ENCODE assay signal across 16 cellular contexts in genomic region chr1:1449099-1449739, GRCh38. TPM values are rescaled to one million over a fixed set of nuclear protein-coding genes. Genes with fewer than 3 reads are reported as not detected.
A peak's percentile ranks its signal among the peaks of the same experiment; 100 is the strongest.
DNase-seq lines count a peak whose midpoint lies in the region; ATAC-seq, FAIRE-seq and TF ChIP-seq lines count a peak whose summit lies in the region.
"Had no signal": no experiment of that assay in that cellular context is flagged by ENCODE, and none has a peak within 500 bp of the region (broad histone marks: within the 10 kb centered on the region; RNA-seq: fewer than 3 reads in every experiment).

Gene ATAD3C (plus strand): TSS chr1:1449689. CDS start chr1:1450684, 995 bp downstream.

- CTCF ChIA-PET in K562 (lab: Yijun Ruan, JAX; ENCODE audit: low intra/inter-chr PET ratio) = no interaction called here
- CTCF ChIA-PET in activated CD4-positive, alpha-beta memory T cell treated with anti-CD3 and anti-CD28 coated beads for 36 hours (lab: Charles Lee) = no interaction called here

- no peak for TF ChIP-seq EP300 in K562 (IDR thresholded peaks at IDR 0.05; ENCODE audit: low read length)
- no peak for TF ChIP-seq EP300 in upper lobe of left lung (IDR thresholded peaks at IDR 0.05)

- DNase-seq in activated T-cell treated with anti-CD3 and anti-CD28 coated beads, Interleukin-2, amount 50 U/mL, for 72 hours = no peak
- no peak for DNase-seq in activated T-cell treated with anti-CD3 and anti-CD28 coated beads, Interleukin-2, amount 50 U/mL, for 4 hours
- DNase-seq in K562 (ENCODE audit: extremely low read depth in 1 of 4, low spot score in 3 of 4) (no peak), left colon (no peak), upper lobe of left lung (no peak), COLO668 (lab: John Stamatoyannopoulos, UW; ENCODE audit: unreplicated experiment) (no peak), WERI-Rb-1 (no peak)
- DNase-seq in activated CD4-positive, alpha-beta memory T cell treated with anti-CD3 and anti-CD28 coated beads for 36 hours = no peak
- DNase-seq: 8988T; Calu3; CD4-positive, CD25-positive, alpha-beta regulatory T cell; DMS 273 treated with DMSO at 0.1 percent for 48 hours; H7 had no signal

- H3K4me1 Mint-ChIP-seq in activated T-cell treated with anti-CD3 and anti-CD28 coated beads, Interleukin-2, amount 50 U/mL, for 72 hours (ENCODE audit: low read depth) = no peaks in the 10 kb centered on the region
- no peaks in the 10 kb centered on the region for H3K4me1 Mint-ChIP-seq in activated T-cell treated with anti-CD3 and anti-CD28 coated beads, Interleukin-2, amount 50 U/mL, for 4 hours (ENCODE audit: low read depth)
- H3K4me1 Mint-ChIP-seq in activated CD4-positive, alpha-beta memory T cell treated with anti-CD3 and anti-CD28 coated beads for 36 hours (ENCODE audit: low read depth) = no peaks in the 10 kb centered on the region
- H3K4me1 Mint-ChIP-seq: CD4-positive, CD25-positive, alpha-beta regulatory T cell; GM23338 had no signal

- H3K36me3 ChIP-seq in K562 (ENCODE audit: control insufficient read depth, insufficient read depth, low read length) = no peaks in the 10 kb centered on the region
- H3K36me3 ChIP-seq in upper lobe of left lung = no peaks in the 10 kb centered on the region
- no peaks in the 10 kb centered on the region for H3K36me3 ChIP-seq in WERI-Rb-1
- H3K36me3 ChIP-seq: BLaER1 treated with 17β-estradiol and CSF1 and Interleukin-3, amounts not matched to agents 10 nM and 100 nM had no signal

- peak within 1 kb of the TSS; percentile 14 for H3K27ac Mint-ChIP-seq in activated T-cell treated with anti-CD3 and anti-CD28 coated beads, Interleukin-2, amount 50 U/mL, for 72 hours
- H3K27ac Mint-ChIP-seq in activated CD4-positive, alpha-beta memory T cell treated with anti-CD3 and anti-CD28 coated beads for 36 hours = no peak within 1 kb of the TSS
- H3K27ac Mint-ChIP-seq: CD4-positive, CD25-positive, alpha-beta regulatory T cell; GM23338 had no signal

- peaks cover 0 to 19% of the 10 kb centered on the region in 2 experiments; a peak in 3 of 5 replicates for H3K4me1 ChIP-seq in K562 (replicated peaks in 1 of 2; ENCODE audit: control insufficient read depth in 2 of 2, insufficient read depth in 2 of 2, low read length in 2 of 2)
- H3K4me1 ChIP-seq in upper lobe of left lung = no peaks in the 10 kb centered on the region

- 34% methylated on average over 6 of the region's 6 CpGs for WGBS in K562 (ENCODE audit: insufficient coverage, low coverage, missing lambda C conversion rate)
- WGBS in upper lobe of left lung, 2 donors = 81 to 85% methylated on average over 6 of the region's 6 CpGs

- H3K27me3 Mint-ChIP-seq in activated T-cell treated with anti-CD3 and anti-CD28 coated beads, Interleukin-2, amount 50 U/mL, for 72 hours (ENCODE audit: low read depth) = no peaks in the 10 kb centered on the region
- no peaks in the 10 kb centered on the region for H3K27me3 Mint-ChIP-seq in activated T-cell treated with anti-CD3 and anti-CD28 coated beads, Interleukin-2, amount 50 U/mL, for 4 hours (ENCODE audit: low read depth)
- peaks cover 1% of the 10 kb centered on the region for H3K27me3 Mint-ChIP-seq in activated CD4-positive, alpha-beta memory T cell treated with anti-CD3 and anti-CD28 coated beads for 36 hours
- H3K27me3 Mint-ChIP-seq: CD4-positive, CD25-positive, alpha-beta regulatory T cell had no signal

- no peaks in the 10 kb centered on the region for H3K79me2 ChIP-seq in K562 (ENCODE audit: control insufficient read depth, insufficient read depth, low read length)

- no peak for TF ChIP-seq RAD21 in K562 (CRISPR knock-in tag; conservative IDR thresholded peaks at IDR 0.05 in 1 of 2, IDR thresholded peaks at IDR 0.05 in 1 of 2)

- no peaks in the 10 kb centered on the region for H3K36me3 Mint-ChIP-seq in activated T-cell treated with anti-CD3 and anti-CD28 coated beads, Interleukin-2, amount 50 U/mL, for 72 hours (ENCODE audit: insufficient read depth in 2 of 2)
- no peaks in the 10 kb centered on the region for H3K36me3 Mint-ChIP-seq in activated T-cell treated with anti-CD3 and anti-CD28 coated beads, Interleukin-2, amount 50 U/mL, for 4 hours (ENCODE audit: insufficient read depth)
- H3K36me3 Mint-ChIP-seq in activated CD4-positive, alpha-beta memory T cell treated with anti-CD3 and anti-CD28 coated beads for 36 hours = no peaks in the 10 kb centered on the region
- H3K36me3 Mint-ChIP-seq: CD4-positive, CD25-positive, alpha-beta regulatory T cell had no signal

- H3K9ac ChIP-seq in K562 (ENCODE audit: insufficient read depth in 1 of 2, low read depth in 2 of 2, low read length in 2 of 2) = no peak within 1 kb of the TSS

- no peak for FAIRE-seq in K562 (lab: Jason Lieb, UNC)
- FAIRE-seq: GM18507 had no signal

- intact Hi-C loops in K562 (cut with micrococcal nuclease) (no loop called here), left colon (cut with DNase I, micrococcal nuclease) (no loop called here)
- intact Hi-C loops in activated CD4-positive, alpha-beta memory T cell treated with anti-CD3 and anti-CD28 coated beads for 36 hours (cut with micrococcal nuclease) = no loop called here

- POLR2A ChIA-PET in K562 (lab: Yijun Ruan, JAX) = no interaction called here
- POLR2A ChIA-PET in activated CD4-positive, alpha-beta memory T cell treated with anti-CD3 and anti-CD28 coated beads for 36 hours (lab: Charles Lee) = no interaction called here

- BruUV-seq in K562 (replicated peaks; lab: Mats Ljungman, UMichigan) = no TSS peak

- H3K27me3 ChIP-seq in K562 (ENCODE audit: control insufficient read depth in 2 of 2, insufficient read depth in 2 of 2, low read length in 2 of 2) (no peaks in the 10 kb centered on the region), upper lobe of left lung (no peaks in the 10 kb centered on the region), WERI-Rb-1 (ENCODE audit: insufficient read depth, low read depth, severe bottlenecking) (no peaks in the 10 kb centered on the region)

- no peak within 1 kb of the TSS for H3K4me3 Mint-ChIP-seq in activated T-cell treated with anti-CD3 and anti-CD28 coated beads, Interleukin-2, amount 50 U/mL, for 72 hours
- no peak within 1 kb of the TSS for H3K4me3 Mint-ChIP-seq in activated T-cell treated with anti-CD3 and anti-CD28 coated beads, Interleukin-2, amount 50 U/mL, for 4 hours
- no peak within 1 kb of the TSS for H3K4me3 Mint-ChIP-seq in activated CD4-positive, alpha-beta memory T cell treated with anti-CD3 and anti-CD28 coated beads for 36 hours
- H3K4me3 Mint-ChIP-seq: CD4-positive, CD25-positive, alpha-beta regulatory T cell; GM23338 had no signal

- H3K9me1 ChIP-seq in K562 (ENCODE audit: control insufficient read depth, insufficient read depth, low read length) = no peaks in the 10 kb centered on the region

- ATAC-seq in activated T-cell treated with anti-CD3 and anti-CD28 coated beads, Interleukin-2, amount 50 U/mL, for 72 hours (replicated peaks in 1 of 2) = no peak
- ATAC-seq in activated T-cell treated with anti-CD3 and anti-CD28 coated beads, Interleukin-2, amount 50 U/mL, for 4 hours = no peak
- ATAC-seq in K562 (no peak), left colon (peak; percentile 4), upper lobe of left lung (ENCODE audit: low FRiP score in 2 of 2) (no peak)
- ATAC-seq: GM23338 had no signal

- H2AFZ ChIP-seq in K562 (ENCODE audit: low read depth, low read length) = peak within 1 kb of the TSS; percentile 72; the same call in 1 of the 2 replicates
- H2AFZ ChIP-seq: GM23338 had no signal

- no peaks in the 10 kb centered on the region for H3K9me3 ChIP-seq in K562 (replicated peaks; ENCODE audit: control insufficient read depth, insufficient read depth, low read depth, low read length)
- H3K9me3 ChIP-seq in upper lobe of left lung = no peaks in the 10 kb centered on the region
- no peaks in the 10 kb centered on the region for H3K9me3 ChIP-seq in WERI-Rb-1 (ENCODE audit: severe bottlenecking)
- H3K9me3 ChIP-seq: BLaER1 treated with 17β-estradiol and CSF1 and Interleukin-3, amounts not matched to agents 10 nM and 100 nM had no signal

- no peak within 1 kb of the TSS for H3K4me3 ChIP-seq in K562
- no peak within 1 kb of the TSS for H3K4me3 ChIP-seq in upper lobe of left lung
- no peak within 1 kb of the TSS for H3K4me3 ChIP-seq in WERI-Rb-1 (ENCODE audit: low read depth, low read length)
- H3K4me3 ChIP-seq: BLaER1 treated with 17β-estradiol and CSF1 and Interleukin-3, amounts not matched to agents 10 nM and 100 nM; GM23338 had no signal

- H3K4me2 ChIP-seq in K562 (ENCODE audit: insufficient read depth, low read length) = no peak within 1 kb of the TSS
- H3K4me2 ChIP-seq: GM23338 had no signal

- in situ Hi-C loops in K562 (cut with MboI) = loop anchor here (5.0 kb wide), 1 partner anchor 48 kb away; no protein-coding TSS in a partner anchor

- H3K9me3 Mint-ChIP-seq in activated T-cell treated with anti-CD3 and anti-CD28 coated beads, Interleukin-2, amount 50 U/mL, for 72 hours = no peaks in the 10 kb centered on the region
- no peaks in the 10 kb centered on the region for H3K9me3 Mint-ChIP-seq in activated T-cell treated with anti-CD3 and anti-CD28 coated beads, Interleukin-2, amount 50 U/mL, for 4 hours
- no peaks in the 10 kb centered on the region for H3K9me3 Mint-ChIP-seq in activated CD4-positive, alpha-beta memory T cell treated with anti-CD3 and anti-CD28 coated beads for 36 hours
- H3K9me3 Mint-ChIP-seq: CD4-positive, CD25-positive, alpha-beta regulatory T cell; GM23338 had no signal

- no peak for TF ChIP-seq POLR2A in K562 (conservative IDR thresholded peaks at IDR 0.05)
- TF ChIP-seq POLR2A in upper lobe of left lung (IDR thresholded peaks at IDR 0.05) = no peak

- H4K20me1 ChIP-seq in K562 (replicated peaks; ENCODE audit: control insufficient read depth, insufficient read depth, low read length) = no peaks in the 10 kb centered on the region
- H4K20me1 ChIP-seq: BLaER1 treated with 17β-estradiol and CSF1 and Interleukin-3, amounts not matched to agents 10 nM and 100 nM had no signal

- no peak within 1 kb of the TSS for H3K27ac ChIP-seq in K562 (ENCODE audit: extremely low read depth, low read depth, low read length)
- H3K27ac ChIP-seq in upper lobe of left lung = no peak within 1 kb of the TSS
- H3K27ac ChIP-seq in WERI-Rb-1 = no peak within 1 kb of the TSS
- H3K27ac ChIP-seq: BLaER1 treated with 17β-estradiol and CSF1 and Interleukin-3, amounts not matched to agents 10 nM and 100 nM had no signal

- TF ChIP-seq CTCF in K562 (IDR thresholded peaks at IDR 0.05 in 2 of 3, conservative IDR thresholded peaks at IDR 0.05 in 1 of 3; ENCODE audit: insufficient read depth in 2 of 3, low read depth in 1 of 3, low read length in 3 of 3) (no peak), upper lobe of left lung (IDR thresholded peaks at IDR 0.05) (no peak), WERI-Rb-1 (IDR thresholded peaks at IDR 0.05; ENCODE audit: low read depth, low read length) (no peak)

RNA-seq across cellular contexts. Expression of gene ATAD3C, which starts in this region (rescaled TPM):
- total RNA-seq in activated T-cell treated with anti-CD3 and anti-CD28 coated beads, Interleukin-2, amount 50 U/mL, for 72 hours = 1 to 10 TPM; 2.8 to 3.7 TPM
- 1 to 10 TPM in 1 of 3 donors, under 1 TPM in 2; 0.33 to 1.1 (median 0.74) TPM for total RNA-seq in activated T-cell treated with anti-CD3 and anti-CD28 coated beads, Interleukin-2, amount 50 U/mL, for 4 hours
- total RNA-seq in K562 (2011; cell fraction: chromatin; rRNA removed; ENCODE audit: low replicate concordance) = 0.21 TPM in 1 of 2 replicates, not detected in the other
- total RNA-seq in K562 (2011; cell fraction: nucleolus; rRNA removed) = under 0.01 and 0.13 TPM in 2 replicates
- total RNA-seq in K562 (2011; cell fraction: nucleoplasm; rRNA removed) = 0.07 and 0.23 TPM in 2 replicates
- total RNA-seq in K562 (2014; rRNA removed) = not detected in 2 replicates
- total RNA-seq in K562 (2014; rRNA removed; fragmentation: Illumina TruSeq; extraction: Trizol) = not detected in 2 replicates
- total RNA-seq in K562 (2015; rRNA removed; fragmentation: Illumina TruSeq; extraction: Trizol) = not detected in 2 replicates
- 0.18 and 0.60 TPM in 2 replicates for total RNA-seq in K562 (2021)
- polyA plus RNA-seq in K562 (2011; rRNA removed) = 0.03 and 0.04 TPM in 2 replicates
- polyA plus RNA-seq in K562 (2011; cell fraction: cytosol; rRNA removed) = 0.09 and 0.16 TPM in 2 replicates
- polyA plus RNA-seq in K562 (2011; cell fraction: nucleus; rRNA removed) = 0.10 and 0.21 TPM in 2 replicates
- 0.05 and 0.39 TPM in 2 replicates for polyA plus RNA-seq in K562 (2012)
- polyA plus RNA-seq in K562 (2014; fragmentation: Illumina TruSeq; extraction: Trizol) = not detected in 2 replicates
- polyA plus RNA-seq in K562 (2014; fragmentation: Nextera tagmentation; extraction: Ambion mirVana) = not detected
- not detected in 2 replicates for polyA plus RNA-seq in K562 (2014; rRNA removed)
- not detected in 2 replicates for polyA minus RNA-seq in K562 (2011; rRNA and poly(A)+ RNA removed)
- polyA minus RNA-seq in K562 (2011; cell fraction: cytosol; rRNA and poly(A)+ RNA removed) = not detected in 2 replicates
- 0.11 TPM in 1 of 2 replicates, not detected in the other for polyA minus RNA-seq in K562 (2011; cell fraction: nucleus; rRNA and poly(A)+ RNA removed)
- under 1 TPM; 0.49 to 0.87 TPM for total RNA-seq in left colon
- 10 to 100 TPM in 5 of 6 donors, 1 to 10 TPM in 1; 9.2 to 20.9 (median 14.7) TPM for total RNA-seq in upper lobe of left lung
- 1 to 10 TPM; 1.2 to 1.7 TPM for total RNA-seq in activated CD4-positive, alpha-beta memory T cell treated with anti-CD3 and anti-CD28 coated beads for 36 hours

Comparison
In these comparisons a context has a peak if more than half of its experiments do, and no peak if none do; other contexts are left out.
1. Peak in ATAC-seq in left colon; RNA of the gene not detected or under 1 TPM.